ENCODE assay signal across 8 cellular contexts in genomic region chr1:35930593-35931423, GRCh38.
DNase-seq lines count a peak whose midpoint lies in the region; ATAC-seq and TF ChIP-seq lines count a peak whose summit lies in the region.

Gene AGO3 (plus strand): TSS chr1:35931105. CDS start chr1:35931427, 322 bp downstream.

- ATAC-seq in GM18907 (IDR thresholded peaks at IDR 0.05; ENCODE audit: unreplicated experiment) (peak; percentile 91), HG03135 (IDR thresholded peaks at IDR 0.05; ENCODE audit: unreplicated experiment) (peak; percentile 85)

- H2AFZ ChIP-seq in ACC112 (ENCODE audit: low read length, unreplicated experiment) = peak within 1 kb of the TSS; percentile 94

- peaks cover 43% of the 10 kb centered on the region for H3K79me2 ChIP-seq in ACC112 (ENCODE audit: control insufficient read depth, insufficient read depth, low read length, unreplicated experiment)

- H3K9me3 ChIP-seq in WERI-Rb-1 (ENCODE audit: severe bottlenecking) (no peaks in the 10 kb centered on the region), iPS-20b (ENCODE audit: insufficient read depth, low read depth, low read length) (no peaks in the 10 kb centered on the region)

- H3K4me3 ChIP-seq in ACC112 (ENCODE audit: low read depth, low read length) = peak within 1 kb of the TSS; percentile 85
- peak within 1 kb of the TSS; percentile 66 for H3K4me3 ChIP-seq in WERI-Rb-1 (ENCODE audit: low read depth, low read length)
- H3K4me3 ChIP-seq in iPS-20b (ENCODE audit: low read length) = peak within 1 kb of the TSS; percentile 100
- H3K4me3 ChIP-seq in skin epidermis = peak within 1 kb of the TSS; percentile 53 to 95 (median 87)

- peak within 1 kb of the TSS; percentile 96 for H3K9ac ChIP-seq in iPS-20b (ENCODE audit: low read depth, low read length)

- DNase-seq in NCI-H2196 (lab: John Stamatoyannopoulos, UW; ENCODE audit: unreplicated experiment) (peak; percentile 89), WERI-Rb-1 (peak; percentile 80), T47D (ENCODE audit: low read depth in 1 of 2, low spot score in 1 of 2) (peak; percentile 63 to 76)

- H3K27me3 ChIP-seq in ACC112 (ENCODE audit: insufficient read depth, low read length) = no peaks in the 10 kb centered on the region
- H3K27me3 ChIP-seq in WERI-Rb-1 (ENCODE audit: insufficient read depth, low read depth, severe bottlenecking) = no peaks in the 10 kb centered on the region
- no peaks in the 10 kb centered on the region for H3K27me3 ChIP-seq in iPS-20b (ENCODE audit: insufficient read depth, low read length)

- H3K36me3 ChIP-seq in ACC112 (ENCODE audit: insufficient read depth, low read length) (no peaks in the 10 kb centered on the region), WERI-Rb-1 (no peaks in the 10 kb centered on the region; the same call in 1 of the 2 replicates), iPS-20b (ENCODE audit: insufficient read depth, low read depth, low read length) (no peaks in the 10 kb centered on the region)

- TF ChIP-seq CTCF in WERI-Rb-1 (IDR thresholded peaks at IDR 0.05; ENCODE audit: low read depth, low read length) = no peak

- H3K27ac ChIP-seq in ACC112 (ENCODE audit: low read depth, low read length) (peak within 1 kb of the TSS; percentile 89), WERI-Rb-1 (peak within 1 kb of the TSS; percentile 87), iPS-20b (ENCODE audit: low read length) (peak within 1 kb of the TSS; percentile 95), skin epidermis (peak within 1 kb of the TSS; percentile 91 to 100 (median 97))

- H3K4me1 ChIP-seq in ACC112 (ENCODE audit: control insufficient read depth, insufficient read depth, low read length, unreplicated experiment) = peaks cover 17% of the 10 kb centered on the region
- peaks cover 21% of the 10 kb centered on the region for H3K4me1 ChIP-seq in iPS-20b (ENCODE audit: insufficient read depth, low read length)

- in situ Hi-C loops in T47D (cut with HindIII; ENCODE audit: low pct_unique_long_range_greater_than_20kb, low sequenced_read_pairs) = no loop called here

Comparison
In these comparisons a context has a peak if more than half of its experiments do, and no peak if none do; other contexts are left out.
1. Peak in every context shown above with its lines: DNase-seq, ATAC-seq, H3K4me3 ChIP-seq and H3K27ac ChIP-seq.